ENCODE assay signal across 16 cellular contexts in the genomic region with DNA sequence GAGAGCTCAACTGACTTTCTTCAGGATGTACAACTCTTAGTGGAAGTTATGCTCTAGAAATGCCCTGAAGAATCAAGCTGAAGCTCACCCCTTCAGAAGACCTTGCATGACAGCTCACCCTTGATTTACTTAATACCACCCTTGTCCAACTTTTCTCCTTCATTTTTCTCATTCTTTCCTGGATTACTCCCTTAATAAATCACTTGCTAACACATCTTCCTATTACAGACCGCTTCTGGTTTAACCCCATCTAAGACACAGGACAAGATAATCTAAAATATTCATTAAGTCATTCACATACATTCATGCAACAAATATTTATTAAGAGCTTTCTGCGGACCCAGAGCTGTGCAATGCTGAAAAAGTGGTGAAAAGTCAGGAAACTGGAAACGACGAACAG.
DNase-seq lines count a peak whose midpoint lies in the region; TF ChIP-seq lines count a peak whose summit lies in the region.
"Had no signal": no experiment of that assay in that cellular context is flagged by ENCODE, and none has a peak within 500 bp of the region (broad histone marks: within the 10 kb centered on the region; RNA-seq: fewer than 3 reads in every experiment).

No MANE protein-coding gene starts in this region.

- H3K4me3 ChIP-seq in fibroblast of villous mesenchyme (ENCODE audit: low read depth, low read length) (no peak overlapping the region), smooth muscle cell (no peak overlapping the region), left ventricle myocardium inferior (no peak overlapping the region)
- H3K4me3 ChIP-seq: A549; BLaER1 treated with 17β-estradiol and CSF1 and Interleukin-3, amounts not matched to agents 10 nM and 100 nM had no signal

- no peaks in the 10 kb centered on the region for H3K9me3 ChIP-seq in smooth muscle cell (replicated peaks; ENCODE audit: low read depth)
- H3K9me3 ChIP-seq in left ventricle myocardium inferior (replicated peaks) = no peaks in the 10 kb centered on the region
- H3K9me3 ChIP-seq: A549; BLaER1 treated with 17β-estradiol and CSF1 and Interleukin-3, amounts not matched to agents 10 nM and 100 nM; Caco-2 had no signal

- H3K27me3 ChIP-seq in smooth muscle cell (ENCODE audit: low read depth) (no peaks in the 10 kb centered on the region), left ventricle myocardium inferior (ENCODE audit: low read depth) (no peaks in the 10 kb centered on the region)
- H3K27me3 ChIP-seq: BLaER1 treated with 17β-estradiol and CSF1 and Interleukin-3, amounts not matched to agents 10 nM and 100 nM had no signal

- H3K4me1 ChIP-seq in smooth muscle cell (ENCODE audit: low read depth) = peaks cover 15% of the 10 kb centered on the region
- H3K4me1 ChIP-seq in left ventricle myocardium inferior = no peaks in the 10 kb centered on the region
- H3K4me1 ChIP-seq: A549, Caco-2 had no signal

- H3K36me3 ChIP-seq in smooth muscle cell (ENCODE audit: low read depth) (no peaks in the 10 kb centered on the region), left ventricle myocardium inferior (no peaks in the 10 kb centered on the region)
- H3K36me3 ChIP-seq: BLaER1 treated with 17β-estradiol and CSF1 and Interleukin-3, amounts not matched to agents 10 nM and 100 nM had no signal

- DNase-seq in NCI-H226 (peak; percentile 25), fibroblast of villous mesenchyme (ENCODE audit: low read depth) (peak; percentile 11), smooth muscle cell (lab: John Stamatoyannopoulos, UW; ENCODE audit: unreplicated experiment) (no peak), NCI-H446 (lab: John Stamatoyannopoulos, UW) (no peak), left ventricle myocardium inferior (no peak)
- DNase-seq: AML-193; Caco-2; Calu3; CD4-positive, alpha-beta T cell; CD8-positive, alpha-beta T cell; DMS79 treated with DMSO at 0.1 percent for 48 hours; GF-D8 had no signal

- peaks cover 6% of the 10 kb centered on the region for H3F3A ChIP-seq in smooth muscle cell (ENCODE audit: low read depth)

- H2AFZ ChIP-seq in smooth muscle cell (ENCODE audit: low read depth) = peak overlapping the region; percentile 60

- WGBS in smooth muscle cell (ENCODE audit: low lambda C conversion rate) = 45% methylated on average over 4 of the region's 4 CpGs

- H3K27ac ChIP-seq in smooth muscle cell (ENCODE audit: low read depth) (no peak overlapping the region), left ventricle myocardium inferior (replicated peaks) (no peak overlapping the region)
- H3K27ac ChIP-seq: 22Rv1; A549; BLaER1 treated with 17β-estradiol and CSF1 and Interleukin-3, amounts not matched to agents 10 nM and 100 nM; C4-2B had no signal

- no peaks in the 10 kb centered on the region for H4K20me1 ChIP-seq in smooth muscle cell (ENCODE audit: low read depth)
- H4K20me1 ChIP-seq: BLaER1 treated with 17β-estradiol and CSF1 and Interleukin-3, amounts not matched to agents 10 nM and 100 nM had no signal

- peak overlapping the region; percentile 55 for H3K4me2 ChIP-seq in smooth muscle cell
- H3K4me2 ChIP-seq: A549; BLaER1 treated with 17β-estradiol and CSF1 and Interleukin-3, amounts not matched to agents 10 nM and 100 nM had no signal

- intact Hi-C loops in left ventricle myocardium inferior (cut with micrococcal nuclease) = no loop called here

- H3K9ac ChIP-seq in smooth muscle cell (ENCODE audit: low read depth) = no peak overlapping the region
- H3K9ac ChIP-seq: BLaER1 treated with 17β-estradiol and CSF1 and Interleukin-3, amounts not matched to agents 10 nM and 100 nM had no signal

- TF ChIP-seq CTCF in fibroblast of villous mesenchyme (IDR thresholded peaks at IDR 0.05; ENCODE audit: insufficient read depth, low read depth, low read length) (no peak), smooth muscle cell (IDR thresholded peaks at IDR 0.05; ENCODE audit: borderline replicate concordance, insufficient read depth, poor library complexity, severe bottlenecking) (no peak), left ventricle myocardium inferior (IDR thresholded peaks at IDR 0.05; ENCODE audit: borderline replicate concordance) (no peak)

- H3K79me2 ChIP-seq in smooth muscle cell (ENCODE audit: low read depth) = no peaks in the 10 kb centered on the region

Comparison
In these comparisons a context has a peak if more than half of its experiments do, and no peak if none do; other contexts are left out.
1. DNase-seq: peak in NCI-H226 (single experiment) and fibroblast of villous mesenchyme (single experiment); none in smooth muscle cell (single experiment), NCI-H446 (0 of 2) and left ventricle myocardium inferior (single experiment).